ENCODE assay signal across 13 cellular contexts in the genomic region with DNA sequence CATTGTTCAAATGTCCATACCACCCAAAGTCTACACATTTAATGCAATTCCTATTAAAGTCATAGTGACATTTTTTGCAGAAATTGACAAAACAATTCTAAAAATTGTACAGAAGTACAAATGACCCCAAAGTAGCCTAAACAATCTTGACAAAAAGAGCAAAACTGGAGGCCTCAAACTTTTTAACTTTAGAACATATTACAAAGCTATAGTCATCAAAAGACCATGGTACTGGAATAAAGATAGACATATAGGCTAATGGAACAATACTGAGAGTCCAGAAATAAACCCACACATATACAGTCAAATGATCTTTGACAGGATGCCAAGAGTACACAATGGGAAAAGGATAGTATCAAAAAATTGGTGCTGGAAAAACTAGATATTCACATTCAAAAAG.
DNase-seq lines count a peak whose midpoint lies in the region; ATAC-seq and TF ChIP-seq lines count a peak whose summit lies in the region.
"Had no signal": no experiment of that assay in that cellular context is flagged by ENCODE, and none has a peak within 500 bp of the region (broad histone marks: within the 10 kb centered on the region; RNA-seq: fewer than 3 reads in every experiment).

No MANE protein-coding gene starts in this region.

- CTCF ChIA-PET in activated B cell treated with CpG ODN at 0.5 μM for 24 hours (lab: Charles Lee): no interaction called here

- DNase-seq in activated B cell treated with CpG ODN at 0.5 μM for 24 hours (no peak), NCI-H1048 (lab: John Stamatoyannopoulos, UW) (no peak)
- no peak for DNase-seq in activated naive CD4-positive, alpha-beta T cell (lab: John Stamatoyannopoulos, UW)
- DNase-seq: 8988T; ACHN; Caco-2; Calu3; CD4-positive, alpha-beta T cell; CD8-positive, alpha-beta T cell; DMS79 treated with DMSO at 0.1 percent for 48 hours; GF-D8 had no signal

- no peak for TF ChIP-seq CTCF in activated B cell treated with CpG ODN at 0.5 μM for 24 hours (IDR thresholded peaks at IDR 0.05)

- H3K27me3 Mint-ChIP-seq in activated B cell treated with CpG ODN at 0.5 μM for 24 hours: no peaks in the 10 kb centered on the region
- H3K27me3 Mint-ChIP-seq in dendritic cell treated with granulocyte-macrophage colony-stimulating factor and Interleukin-4, amounts not matched to agents 40 ng/mL and 50 ng/mL, for 4 days: no peaks in the 10 kb centered on the region
- H3K27me3 Mint-ChIP-seq: CD4-positive, alpha-beta T cell had no signal

- peaks cover 10% of the 10 kb centered on the region for H3K9me3 Mint-ChIP-seq in activated B cell treated with CpG ODN at 0.5 μM for 24 hours
- peaks cover 15% of the 10 kb centered on the region for H3K9me3 Mint-ChIP-seq in dendritic cell treated with granulocyte-macrophage colony-stimulating factor and Interleukin-4, amounts not matched to agents 40 ng/mL and 50 ng/mL, for 4 days
- H3K9me3 Mint-ChIP-seq: CD4-positive, alpha-beta T cell; CD8-positive, alpha-beta T cell had no signal

- H3K27ac Mint-ChIP-seq in activated B cell treated with CpG ODN at 0.5 μM for 24 hours: peak overlapping the region; percentile 54
- peak overlapping the region; percentile 48 for H3K27ac Mint-ChIP-seq in dendritic cell treated with granulocyte-macrophage colony-stimulating factor and Interleukin-4, amounts not matched to agents 40 ng/mL and 50 ng/mL, for 4 days
- H3K27ac Mint-ChIP-seq: CD4-positive, alpha-beta T cell; CD8-positive, alpha-beta T cell had no signal

- ATAC-seq in activated B cell treated with CpG ODN at 0.5 μM for 24 hours (ENCODE audit: low read depth): no peak
- ATAC-seq in GM21529 (IDR thresholded peaks at IDR 0.05; ENCODE audit: unreplicated experiment): no peak
- ATAC-seq: CD8-positive, alpha-beta T cell had no signal

- no peak overlapping the region for H3K4me3 Mint-ChIP-seq in activated B cell treated with CpG ODN at 0.5 μM for 24 hours
- no peak overlapping the region for H3K4me3 Mint-ChIP-seq in dendritic cell treated with granulocyte-macrophage colony-stimulating factor and Interleukin-4, amounts not matched to agents 40 ng/mL and 50 ng/mL, for 4 days
- H3K4me3 Mint-ChIP-seq: CD4-positive, alpha-beta T cell; CD8-positive, alpha-beta T cell had no signal

- POLR2A ChIA-PET in activated B cell treated with CpG ODN at 0.5 μM for 24 hours (lab: Charles Lee): no interaction called here

- H3K36me3 Mint-ChIP-seq in activated B cell treated with CpG ODN at 0.5 μM for 24 hours (ENCODE audit: low read depth): peaks cover 5% of the 10 kb centered on the region
- H3K36me3 Mint-ChIP-seq in dendritic cell treated with granulocyte-macrophage colony-stimulating factor and Interleukin-4, amounts not matched to agents 40 ng/mL and 50 ng/mL, for 4 days (ENCODE audit: low read depth): peaks cover 6% of the 10 kb centered on the region
- H3K36me3 Mint-ChIP-seq: CD8-positive, alpha-beta T cell had no signal

- intact Hi-C loops in activated B cell treated with CpG ODN at 0.5 μM for 24 hours (cut with micrococcal nuclease): no loop called here
- intact Hi-C loops in dendritic cell treated with granulocyte-macrophage colony-stimulating factor and Interleukin-4, amounts not matched to agents 40 ng/mL and 50 ng/mL, for 4 days (cut with micrococcal nuclease): no loop called here

- H3K4me1 Mint-ChIP-seq in activated B cell treated with CpG ODN at 0.5 μM for 24 hours: peaks cover 33% of the 10 kb centered on the region
- peaks cover 6% of the 10 kb centered on the region for H3K4me1 Mint-ChIP-seq in dendritic cell treated with granulocyte-macrophage colony-stimulating factor and Interleukin-4, amounts not matched to agents 40 ng/mL and 50 ng/mL, for 4 days (ENCODE audit: low read depth)
